18 cellular contexts compared by ENCODE assay signal in the genomic region with DNA sequence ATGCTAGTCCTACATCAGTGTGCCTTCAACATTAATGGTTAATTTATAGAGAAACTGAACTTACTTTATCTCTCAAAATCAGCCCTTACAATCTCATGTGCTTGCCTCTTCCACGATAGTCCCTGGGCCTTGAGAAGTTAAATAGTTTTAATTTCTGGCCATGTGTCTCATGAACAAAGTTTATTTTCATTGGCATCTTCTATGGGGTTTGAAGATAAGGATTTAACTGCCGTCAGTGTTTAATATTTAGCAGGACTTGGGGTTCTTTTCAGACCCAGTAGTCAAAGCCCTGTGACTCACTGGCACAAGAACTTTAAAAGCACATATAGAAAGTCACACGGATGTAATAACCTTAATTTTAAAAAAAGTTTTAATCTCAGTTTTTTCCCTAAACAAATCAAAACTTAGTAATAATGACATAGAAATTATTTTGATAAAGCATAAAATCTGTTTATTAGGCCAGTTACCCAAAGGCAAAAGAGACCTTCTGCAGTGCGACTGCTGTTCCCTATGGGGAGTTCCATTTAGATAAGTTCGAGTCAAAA. TPM values are rescaled to one million over a fixed set of nuclear protein-coding genes. Genes with fewer than 3 reads are reported as not detected.
"Had no signal": no experiment of that assay in that cellular context is flagged by ENCODE, and none has a peak within 500 bp of the region (broad histone marks: within the 10 kb centered on the region; RNA-seq: fewer than 3 reads in every experiment).

No MANE protein-coding gene starts in this region.

- H3K36me3 ChIP-seq: tibial artery had no signal

- H3K27me3 ChIP-seq: tibial artery had no signal

- H3K27ac ChIP-seq: skin epidermis, tibial artery had no signal

- H3K9me3 ChIP-seq: tibial artery had no signal

- H3K27ac Mint-ChIP-seq: activated CD4-positive, alpha-beta T cell treated with anti-CD3 and anti-CD28 coated beads, Interleukin-2, amount 10 ng/mL, durations not matched to agents 7 days and 5 days; activated naive CD4-positive, alpha-beta T cell treated with anti-CD3 and anti-CD28 coated beads, Interleukin-2, amount 50 U/mL, for 72 hours; immature natural killer cell; naive thymus-derived CD4-positive, alpha-beta T cell had no signal

- H3K4me1 ChIP-seq: tibial artery had no signal

- H3K4me3 Mint-ChIP-seq: activated CD4-positive, alpha-beta T cell treated with anti-CD3 and anti-CD28 coated beads, Interleukin-2, amount 10 ng/mL, durations not matched to agents 7 days and 5 days; immature natural killer cell; naive thymus-derived CD4-positive, alpha-beta T cell had no signal

- H3K36me3 Mint-ChIP-seq: activated naive CD4-positive, alpha-beta T cell treated with anti-CD3 and anti-CD28 coated beads, Interleukin-2, amount 50 U/mL, for 72 hours; immature natural killer cell; naive thymus-derived CD4-positive, alpha-beta T cell had no signal

- H3K4me3 ChIP-seq: skin epidermis, tibial artery had no signal

- H3K4me1 Mint-ChIP-seq: activated CD4-positive, alpha-beta T cell treated with anti-CD3 and anti-CD28 coated beads, Interleukin-2, amount 10 ng/mL, durations not matched to agents 7 days and 5 days had no signal

- ATAC-seq: activated naive CD4-positive, alpha-beta T cell treated with anti-CD3 and anti-CD28 coated beads, Interleukin-2, amount 50 U/mL, for 72 hours; left colon; naive thymus-derived CD4-positive, alpha-beta T cell had no signal

- DNase-seq: activated CD4-positive, alpha-beta T cell treated with anti-CD3 and anti-CD28 coated beads, Interleukin-2, amount 10 ng/mL, durations not matched to agents 7 days and 5 days; activated CD4-positive, CD25-positive, alpha-beta regulatory T cell; activated CD8-positive, alpha-beta memory T cell treated with anti-CD3 and anti-CD28 coated beads for 24 hours; activated effector memory CD4-positive, alpha-beta T cell treated with Interleukin-2 at 50 U/mL for 16 hours; effector memory CD4-positive, alpha-beta T cell; glutamatergic neuron; immature natural killer cell; left colon; mammary epithelial cell; naive thymus-derived CD4-positive, alpha-beta T cell; posterior cingulate gyrus; T-helper 2 cell; tibial artery had no signal

- H3K9me3 Mint-ChIP-seq: activated CD4-positive, alpha-beta T cell treated with anti-CD3 and anti-CD28 coated beads, Interleukin-2, amount 10 ng/mL, durations not matched to agents 7 days and 5 days; activated naive CD4-positive, alpha-beta T cell treated with anti-CD3 and anti-CD28 coated beads, Interleukin-2, amount 50 U/mL, for 72 hours; immature natural killer cell; naive thymus-derived CD4-positive, alpha-beta T cell had no signal

RNA-seq across cellular contexts. Expression of a gene that starts 19.1 kb away (rescaled TPM):
- total RNA-seq: activated CD4-positive, alpha-beta T cell treated with anti-CD3 and anti-CD28 coated beads, Interleukin-2, amount 10 ng/mL, durations not matched to agents 7 days and 5 days; activated naive CD4-positive, alpha-beta T cell treated with anti-CD3 and anti-CD28 coated beads, Interleukin-2, amount 50 U/mL, for 72 hours; cardiac septum; epithelial cell of proximal tubule; left colon; mammary epithelial cell; mononuclear cell; naive thymus-derived CD4-positive, alpha-beta T cell had no signal
- polyA plus RNA-seq: immature natural killer cell; mammary epithelial cell; naive thymus-derived CD4-positive, alpha-beta T cell had no signal
